In the genomic region with DNA sequence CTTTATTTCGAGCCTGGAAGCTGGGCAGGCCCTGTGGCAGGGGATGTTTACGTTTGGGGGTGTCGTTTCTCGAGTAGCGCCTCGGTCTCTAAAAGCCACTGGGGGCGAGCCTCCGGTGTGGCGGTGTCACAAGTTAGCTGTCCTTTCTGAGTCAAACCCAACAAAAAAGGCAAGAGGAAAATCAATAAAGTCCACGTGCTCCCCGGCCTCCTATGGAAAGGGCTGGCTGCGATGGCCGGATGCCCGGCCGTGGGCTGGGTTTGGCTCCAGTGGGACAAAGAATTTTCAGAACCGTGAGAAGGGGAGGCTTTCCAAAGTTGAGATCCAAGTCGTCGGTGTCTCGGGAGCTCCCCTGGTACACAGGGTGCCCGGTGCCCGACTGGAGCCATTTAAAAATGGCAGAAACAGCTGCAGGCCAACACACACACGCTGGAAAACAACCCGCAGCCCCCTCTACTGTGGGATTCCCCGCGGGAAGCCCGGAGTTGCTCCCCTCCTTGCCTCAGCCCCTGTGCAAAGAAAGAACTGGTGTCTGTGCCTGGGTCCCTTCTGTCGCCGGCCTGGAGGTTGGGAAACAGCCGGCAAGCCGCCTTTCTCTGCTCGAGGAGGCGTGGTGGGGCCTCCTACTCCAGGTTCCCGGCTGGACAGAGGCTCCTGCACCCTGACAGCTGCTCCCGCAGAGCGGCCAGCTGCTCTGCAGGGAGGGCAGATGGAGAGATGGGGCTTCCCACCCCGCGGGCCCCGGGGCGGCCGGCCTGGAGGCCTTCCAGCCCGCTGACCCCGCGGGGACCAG, we compare ENCODE assay signal across 1 cellular context.
TF ChIP-seq lines count a peak whose summit lies in the region.

No MANE protein-coding gene starts in this region.

TF ChIP-seq in HepG2, 621 proteins besides CTCF, POLR2A, EP300 and RAD21 (continues in another document):
- no peak for TF ChIP-seq ATF7 (IDR thresholded peaks at IDR 0.05)
- TF ChIP-seq ATF7 (CRISPR knock-in tag; IDR thresholded peaks at IDR 0.05): no peak
- TF ChIP-seq ZNF263 (CRISPR knock-in tag; IDR thresholded peaks at IDR 0.05): peak; percentile 84
- peak; percentile 53; the same call in 1 of the 2 replicates for TF ChIP-seq HNRNPL (IDR thresholded peaks at IDR 0.05; ENCODE audit: low read depth, low read length)
- TF ChIP-seq MED1 (CRISPR knock-in tag; IDR thresholded peaks at IDR 0.05): peak; percentile 35; the same call in 1 of the 2 replicates
- peak; percentile 71 for TF ChIP-seq ASH2L (IDR thresholded peaks at IDR 0.05; ENCODE audit: insufficient read length, low read depth, low read length)
- 0 out of 2 replicates have a peak, but pooled peaks have one; percentile 47 for TF ChIP-seq HIVEP1 (CRISPR knock-in tag; IDR thresholded peaks at IDR 0.05)
- peak; percentile 23; the same call in 1 of the 2 replicates for TF ChIP-seq CBFB (CRISPR knock-in tag; IDR thresholded peaks at IDR 0.05)
- TF ChIP-seq, protein P1, sequence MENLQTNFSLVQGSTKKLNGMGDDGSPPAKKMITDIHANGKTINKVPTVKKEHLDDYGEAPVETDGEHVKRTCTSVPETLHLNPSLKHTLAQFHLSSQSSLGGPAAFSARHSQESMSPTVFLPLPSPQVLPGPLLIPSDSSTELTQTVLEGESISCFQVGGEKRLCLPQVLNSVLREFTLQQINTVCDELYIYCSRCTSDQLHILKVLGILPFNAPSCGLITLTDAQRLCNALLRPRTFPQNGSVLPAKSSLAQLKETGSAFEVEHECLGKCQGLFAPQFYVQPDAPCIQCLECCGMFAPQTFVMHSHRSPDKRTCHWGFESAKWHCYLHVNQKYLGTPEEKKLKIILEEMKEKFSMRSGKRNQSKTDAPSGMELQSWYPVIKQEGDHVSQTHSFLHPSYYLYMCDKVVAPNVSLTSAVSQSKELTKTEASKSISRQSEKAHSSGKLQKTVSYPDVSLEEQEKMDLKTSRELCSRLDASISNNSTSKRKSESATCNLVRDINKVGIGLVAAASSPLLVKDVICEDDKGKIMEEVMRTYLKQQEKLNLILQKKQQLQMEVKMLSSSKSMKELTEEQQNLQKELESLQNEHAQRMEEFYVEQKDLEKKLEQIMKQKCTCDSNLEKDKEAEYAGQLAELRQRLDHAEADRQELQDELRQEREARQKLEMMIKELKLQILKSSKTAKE (CRISPR knock-in tag; IDR thresholded peaks at IDR 0.05; ENCODE audit: borderline replicate concordance): peak; percentile 53; the same call in 1 of the 2 replicates
- no peak for TF ChIP-seq IKZF1 (IDR thresholded peaks at IDR 0.05)
- TF ChIP-seq NKX3-1 (CRISPR knock-in tag; IDR thresholded peaks at IDR 0.05): 0 out of 2 replicates have a peak, but pooled peaks have one; percentile 55
- TF ChIP-seq ZMYM2 (CRISPR knock-in tag; IDR thresholded peaks at IDR 0.05): peak; percentile 47; the same call in 1 of the 2 replicates
- TF ChIP-seq ZMAT3 (CRISPR knock-in tag; conservative IDR thresholded peaks at IDR 0.05): 0 out of 2 replicates have a peak, but pooled peaks have one; percentile 29
- TF ChIP-seq, protein P2, sequence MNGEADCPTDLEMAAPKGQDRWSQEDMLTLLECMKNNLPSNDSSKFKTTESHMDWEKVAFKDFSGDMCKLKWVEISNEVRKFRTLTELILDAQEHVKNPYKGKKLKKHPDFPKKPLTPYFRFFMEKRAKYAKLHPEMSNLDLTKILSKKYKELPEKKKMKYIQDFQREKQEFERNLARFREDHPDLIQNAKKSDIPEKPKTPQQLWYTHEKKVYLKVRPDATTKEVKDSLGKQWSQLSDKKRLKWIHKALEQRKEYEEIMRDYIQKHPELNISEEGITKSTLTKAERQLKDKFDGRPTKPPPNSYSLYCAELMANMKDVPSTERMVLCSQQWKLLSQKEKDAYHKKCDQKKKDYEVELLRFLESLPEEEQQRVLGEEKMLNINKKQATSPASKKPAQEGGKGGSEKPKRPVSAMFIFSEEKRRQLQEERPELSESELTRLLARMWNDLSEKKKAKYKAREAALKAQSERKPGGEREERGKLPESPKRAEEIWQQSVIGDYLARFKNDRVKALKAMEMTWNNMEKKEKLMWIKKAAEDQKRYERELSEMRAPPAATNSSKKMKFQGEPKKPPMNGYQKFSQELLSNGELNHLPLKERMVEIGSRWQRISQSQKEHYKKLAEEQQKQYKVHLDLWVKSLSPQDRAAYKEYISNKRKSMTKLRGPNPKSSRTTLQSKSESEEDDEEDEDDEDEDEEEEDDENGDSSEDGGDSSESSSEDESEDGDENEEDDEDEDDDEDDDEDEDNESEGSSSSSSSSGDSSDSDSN (CRISPR knock-in tag; IDR thresholded peaks at IDR 0.05): peak; percentile 69; the same call in 1 of the 2 replicates
- TF ChIP-seq, protein P3, sequence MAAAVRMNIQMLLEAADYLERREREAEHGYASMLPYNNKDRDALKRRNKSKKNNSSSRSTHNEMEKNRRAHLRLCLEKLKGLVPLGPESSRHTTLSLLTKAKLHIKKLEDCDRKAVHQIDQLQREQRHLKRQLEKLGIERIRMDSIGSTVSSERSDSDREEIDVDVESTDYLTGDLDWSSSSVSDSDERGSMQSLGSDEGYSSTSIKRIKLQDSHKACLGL (CRISPR knock-in tag; IDR thresholded peaks at IDR 0.05): 0 out of 2 replicates have a peak, but pooled peaks have one; percentile 21
- TF ChIP-seq, protein P4, sequence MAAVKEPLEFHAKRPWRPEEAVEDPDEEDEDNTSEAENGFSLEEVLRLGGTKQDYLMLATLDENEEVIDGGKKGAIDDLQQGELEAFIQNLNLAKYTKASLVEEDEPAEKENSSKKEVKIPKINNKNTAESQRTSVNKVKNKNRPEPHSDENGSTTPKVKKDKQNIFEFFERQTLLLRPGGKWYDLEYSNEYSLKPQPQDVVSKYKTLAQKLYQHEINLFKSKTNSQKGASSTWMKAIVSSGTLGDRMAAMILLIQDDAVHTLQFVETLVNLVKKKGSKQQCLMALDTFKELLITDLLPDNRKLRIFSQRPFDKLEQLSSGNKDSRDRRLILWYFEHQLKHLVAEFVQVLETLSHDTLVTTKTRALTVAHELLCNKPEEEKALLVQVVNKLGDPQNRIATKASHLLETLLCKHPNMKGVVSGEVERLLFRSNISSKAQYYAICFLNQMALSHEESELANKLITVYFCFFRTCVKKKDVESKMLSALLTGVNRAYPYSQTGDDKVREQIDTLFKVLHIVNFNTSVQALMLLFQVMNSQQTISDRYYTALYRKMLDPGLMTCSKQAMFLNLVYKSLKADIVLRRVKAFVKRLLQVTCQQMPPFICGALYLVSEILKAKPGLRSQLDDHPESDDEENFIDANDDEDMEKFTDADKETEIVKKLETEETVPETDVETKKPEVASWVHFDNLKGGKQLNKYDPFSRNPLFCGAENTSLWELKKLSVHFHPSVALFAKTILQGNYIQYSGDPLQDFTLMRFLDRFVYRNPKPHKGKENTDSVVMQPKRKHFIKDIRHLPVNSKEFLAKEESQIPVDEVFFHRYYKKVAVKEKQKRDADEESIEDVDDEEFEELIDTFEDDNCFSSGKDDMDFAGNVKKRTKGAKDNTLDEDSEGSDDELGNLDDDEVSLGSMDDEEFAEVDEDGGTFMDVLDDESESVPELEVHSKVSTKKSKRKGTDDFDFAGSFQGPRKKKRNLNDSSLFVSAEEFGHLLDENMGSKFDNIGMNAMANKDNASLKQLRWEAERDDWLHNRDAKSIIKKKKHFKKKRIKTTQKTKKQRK (IDR thresholded peaks at IDR 0.05; ENCODE audit: low read length): no peak
- peak; percentile 53; the same call in 1 of the 2 replicates for TF ChIP-seq ZNF558 (CRISPR knock-in tag; IDR thresholded peaks at IDR 0.05; ENCODE audit: borderline replicate concordance)
- peak; percentile 42; the same call in 1 of the 2 replicates for TF ChIP-seq XBP1 (CRISPR knock-in tag; IDR thresholded peaks at IDR 0.05)
- 0 out of 2 replicates have a peak, but pooled peaks have one; percentile 61 for TF ChIP-seq ZNF296 (CRISPR knock-in tag; conservative IDR thresholded peaks at IDR 0.05)
- TF ChIP-seq ZNF652 (CRISPR knock-in tag; IDR thresholded peaks at IDR 0.05; ENCODE audit: borderline replicate concordance, low read depth): 0 out of 2 replicates have a peak, but pooled peaks have one; percentile 25
- peak; percentile 35; the same call in 1 of the 2 replicates for TF ChIP-seq KDM5A (IDR thresholded peaks at IDR 0.05; ENCODE audit: borderline replicate concordance, low read length)
- TF ChIP-seq ZNF382 (CRISPR knock-in tag; IDR thresholded peaks at IDR 0.05; ENCODE audit: borderline replicate concordance): no peak
- TF ChIP-seq TCF7 (IDR thresholded peaks at IDR 0.05; ENCODE audit: low read depth): peak; percentile 22; the same call in 1 of the 2 replicates
- TF ChIP-seq, protein P5, sequence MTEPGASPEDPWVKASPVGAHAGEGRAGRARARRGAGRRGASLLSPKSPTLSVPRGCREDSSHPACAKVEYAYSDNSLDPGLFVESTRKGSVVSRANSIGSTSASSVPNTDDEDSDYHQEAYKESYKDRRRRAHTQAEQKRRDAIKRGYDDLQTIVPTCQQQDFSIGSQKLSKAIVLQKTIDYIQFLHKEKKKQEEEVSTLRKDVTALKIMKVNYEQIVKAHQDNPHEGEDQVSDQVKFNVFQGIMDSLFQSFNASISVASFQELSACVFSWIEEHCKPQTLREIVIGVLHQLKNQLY (CRISPR knock-in tag; IDR thresholded peaks at IDR 0.05): peak; percentile 84
- no peak for TF ChIP-seq ZKSCAN5 (CRISPR knock-in tag; IDR thresholded peaks at IDR 0.05)
- TF ChIP-seq THAP11 (CRISPR knock-in tag; IDR thresholded peaks at IDR 0.05): peak; percentile 50; the same call in 1 of the 2 replicates
- 0 out of 2 replicates have a peak, but pooled peaks have one; percentile 7 for TF ChIP-seq ZNF674 (CRISPR knock-in tag; IDR thresholded peaks at IDR 0.05; ENCODE audit: low read depth)
- TF ChIP-seq, protein P6, sequence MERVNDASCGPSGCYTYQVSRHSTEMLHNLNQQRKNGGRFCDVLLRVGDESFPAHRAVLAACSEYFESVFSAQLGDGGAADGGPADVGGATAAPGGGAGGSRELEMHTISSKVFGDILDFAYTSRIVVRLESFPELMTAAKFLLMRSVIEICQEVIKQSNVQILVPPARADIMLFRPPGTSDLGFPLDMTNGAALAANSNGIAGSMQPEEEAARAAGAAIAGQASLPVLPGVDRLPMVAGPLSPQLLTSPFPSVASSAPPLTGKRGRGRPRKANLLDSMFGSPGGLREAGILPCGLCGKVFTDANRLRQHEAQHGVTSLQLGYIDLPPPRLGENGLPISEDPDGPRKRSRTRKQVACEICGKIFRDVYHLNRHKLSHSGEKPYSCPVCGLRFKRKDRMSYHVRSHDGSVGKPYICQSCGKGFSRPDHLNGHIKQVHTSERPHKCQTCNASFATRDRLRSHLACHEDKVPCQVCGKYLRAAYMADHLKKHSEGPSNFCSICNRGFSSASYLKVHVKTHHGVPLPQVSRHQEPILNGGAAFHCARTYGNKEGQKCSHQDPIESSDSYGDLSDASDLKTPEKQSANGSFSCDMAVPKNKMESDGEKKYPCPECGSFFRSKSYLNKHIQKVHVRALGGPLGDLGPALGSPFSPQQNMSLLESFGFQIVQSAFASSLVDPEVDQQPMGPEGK (CRISPR knock-in tag; IDR thresholded peaks at IDR 0.05): peak; percentile 90
- TF ChIP-seq NFATC3 (CRISPR knock-in tag; IDR thresholded peaks at IDR 0.05): no peak
- TF ChIP-seq ZNF563 (CRISPR knock-in tag; IDR thresholded peaks at IDR 0.05): peak; percentile 50; the same call in 1 of the 2 replicates
- TF ChIP-seq ZNF24 (IDR thresholded peaks at IDR 0.05): no peak
- no peak for TF ChIP-seq HNRNPH1 (optimal IDR thresholded peaks at IDR 0.05; ENCODE audit: low read depth, low read length)
- TF ChIP-seq HDAC2 (CRISPR knock-in tag; IDR thresholded peaks at IDR 0.05): peak; percentile 68; the same call in 1 of the 2 replicates
- TF ChIP-seq KLF6 (CRISPR knock-in tag; IDR thresholded peaks at IDR 0.05): peak; percentile 90
- 0 out of 2 replicates have a peak, but pooled peaks have one; percentile 28 for TF ChIP-seq ZNF431 (CRISPR knock-in tag; IDR thresholded peaks at IDR 0.05; ENCODE audit: borderline replicate concordance, low read depth)
- TF ChIP-seq, protein P7, sequence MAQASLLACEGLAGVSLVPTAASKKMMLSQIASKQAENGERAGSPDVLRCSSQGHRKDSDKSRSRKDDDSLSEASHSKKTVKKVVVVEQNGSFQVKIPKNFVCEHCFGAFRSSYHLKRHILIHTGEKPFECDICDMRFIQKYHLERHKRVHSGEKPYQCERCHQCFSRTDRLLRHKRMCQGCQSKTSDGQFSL (CRISPR knock-in tag; IDR thresholded peaks at IDR 0.05): no peak
- TF ChIP-seq, protein P8, sequence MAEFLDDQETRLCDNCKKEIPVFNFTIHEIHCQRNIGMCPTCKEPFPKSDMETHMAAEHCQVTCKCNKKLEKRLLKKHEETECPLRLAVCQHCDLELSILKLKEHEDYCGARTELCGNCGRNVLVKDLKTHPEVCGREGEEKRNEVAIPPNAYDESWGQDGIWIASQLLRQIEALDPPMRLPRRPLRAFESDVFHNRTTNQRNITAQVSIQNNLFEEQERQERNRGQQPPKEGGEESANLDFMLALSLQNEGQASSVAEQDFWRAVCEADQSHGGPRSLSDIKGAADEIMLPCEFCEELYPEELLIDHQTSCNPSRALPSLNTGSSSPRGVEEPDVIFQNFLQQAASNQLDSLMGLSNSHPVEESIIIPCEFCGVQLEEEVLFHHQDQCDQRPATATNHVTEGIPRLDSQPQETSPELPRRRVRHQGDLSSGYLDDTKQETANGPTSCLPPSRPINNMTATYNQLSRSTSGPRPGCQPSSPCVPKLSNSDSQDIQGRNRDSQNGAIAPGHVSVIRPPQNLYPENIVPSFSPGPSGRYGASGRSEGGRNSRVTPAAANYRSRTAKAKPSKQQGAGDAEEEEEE (CRISPR knock-in tag; IDR thresholded peaks at IDR 0.05; ENCODE audit: borderline replicate concordance): no peak
- no peak for TF ChIP-seq PPARG (CRISPR knock-in tag; conservative IDR thresholded peaks at IDR 0.05)
- TF ChIP-seq, protein P9, sequence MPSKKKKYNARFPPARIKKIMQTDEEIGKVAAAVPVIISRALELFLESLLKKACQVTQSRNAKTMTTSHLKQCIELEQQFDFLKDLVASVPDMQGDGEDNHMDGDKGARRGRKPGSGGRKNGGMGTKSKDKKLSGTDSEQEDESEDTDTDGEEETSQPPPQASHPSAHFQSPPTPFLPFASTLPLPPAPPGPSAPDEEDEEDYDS (CRISPR knock-in tag; IDR thresholded peaks at IDR 0.05): peak; percentile 76
- 0 out of 2 replicates have a peak, but pooled peaks have one; percentile 12 for TF ChIP-seq MEF2D (CRISPR knock-in tag; IDR thresholded peaks at IDR 0.05)
- TF ChIP-seq, protein P10, sequence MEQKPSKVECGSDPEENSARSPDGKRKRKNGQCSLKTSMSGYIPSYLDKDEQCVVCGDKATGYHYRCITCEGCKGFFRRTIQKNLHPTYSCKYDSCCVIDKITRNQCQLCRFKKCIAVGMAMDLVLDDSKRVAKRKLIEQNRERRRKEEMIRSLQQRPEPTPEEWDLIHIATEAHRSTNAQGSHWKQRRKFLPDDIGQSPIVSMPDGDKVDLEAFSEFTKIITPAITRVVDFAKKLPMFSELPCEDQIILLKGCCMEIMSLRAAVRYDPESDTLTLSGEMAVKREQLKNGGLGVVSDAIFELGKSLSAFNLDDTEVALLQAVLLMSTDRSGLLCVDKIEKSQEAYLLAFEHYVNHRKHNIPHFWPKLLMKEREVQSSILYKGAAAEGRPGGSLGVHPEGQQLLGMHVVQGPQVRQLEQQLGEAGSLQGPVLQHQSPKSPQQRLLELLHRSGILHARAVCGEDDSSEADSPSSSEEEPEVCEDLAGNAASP (CRISPR knock-in tag; IDR thresholded peaks at IDR 0.05; ENCODE audit: borderline replicate concordance): 0 out of 2 replicates have a peak, but pooled peaks have one; percentile 17
- TF ChIP-seq FIP1L1 (IDR thresholded peaks at IDR 0.05; ENCODE audit: borderline replicate concordance, insufficient read depth, low read depth, low read length): no peak
- TF ChIP-seq PHF20 (CRISPR knock-in tag; IDR thresholded peaks at IDR 0.05): peak; percentile 34
